Comparison of ENCODE assay signal across 1 cellular context in the genomic region with DNA sequence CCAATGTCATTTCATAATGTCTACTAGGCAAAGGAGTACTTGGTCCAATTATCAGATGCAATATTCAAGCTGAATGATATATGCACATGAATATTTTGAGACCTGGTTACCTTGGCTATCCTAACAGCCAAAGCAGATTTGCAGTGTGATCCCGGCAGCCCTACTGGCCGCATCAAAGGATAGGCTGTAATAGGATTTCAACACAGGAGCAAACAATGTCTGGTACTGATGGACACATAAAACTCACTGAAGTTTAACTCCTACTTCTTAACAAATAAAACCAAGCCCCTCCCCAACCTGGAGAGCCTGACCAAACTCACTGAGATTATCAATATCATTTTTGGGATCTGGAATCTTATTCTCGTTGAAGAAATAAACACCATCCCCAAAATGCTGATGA.
TF ChIP-seq lines count a peak whose summit lies in the region.

No MANE protein-coding gene starts in this region.

TF ChIP-seq in HepG2, 621 proteins besides CTCF, POLR2A, EP300 and RAD21 (continued from another document):
- TF ChIP-seq, protein P1, sequence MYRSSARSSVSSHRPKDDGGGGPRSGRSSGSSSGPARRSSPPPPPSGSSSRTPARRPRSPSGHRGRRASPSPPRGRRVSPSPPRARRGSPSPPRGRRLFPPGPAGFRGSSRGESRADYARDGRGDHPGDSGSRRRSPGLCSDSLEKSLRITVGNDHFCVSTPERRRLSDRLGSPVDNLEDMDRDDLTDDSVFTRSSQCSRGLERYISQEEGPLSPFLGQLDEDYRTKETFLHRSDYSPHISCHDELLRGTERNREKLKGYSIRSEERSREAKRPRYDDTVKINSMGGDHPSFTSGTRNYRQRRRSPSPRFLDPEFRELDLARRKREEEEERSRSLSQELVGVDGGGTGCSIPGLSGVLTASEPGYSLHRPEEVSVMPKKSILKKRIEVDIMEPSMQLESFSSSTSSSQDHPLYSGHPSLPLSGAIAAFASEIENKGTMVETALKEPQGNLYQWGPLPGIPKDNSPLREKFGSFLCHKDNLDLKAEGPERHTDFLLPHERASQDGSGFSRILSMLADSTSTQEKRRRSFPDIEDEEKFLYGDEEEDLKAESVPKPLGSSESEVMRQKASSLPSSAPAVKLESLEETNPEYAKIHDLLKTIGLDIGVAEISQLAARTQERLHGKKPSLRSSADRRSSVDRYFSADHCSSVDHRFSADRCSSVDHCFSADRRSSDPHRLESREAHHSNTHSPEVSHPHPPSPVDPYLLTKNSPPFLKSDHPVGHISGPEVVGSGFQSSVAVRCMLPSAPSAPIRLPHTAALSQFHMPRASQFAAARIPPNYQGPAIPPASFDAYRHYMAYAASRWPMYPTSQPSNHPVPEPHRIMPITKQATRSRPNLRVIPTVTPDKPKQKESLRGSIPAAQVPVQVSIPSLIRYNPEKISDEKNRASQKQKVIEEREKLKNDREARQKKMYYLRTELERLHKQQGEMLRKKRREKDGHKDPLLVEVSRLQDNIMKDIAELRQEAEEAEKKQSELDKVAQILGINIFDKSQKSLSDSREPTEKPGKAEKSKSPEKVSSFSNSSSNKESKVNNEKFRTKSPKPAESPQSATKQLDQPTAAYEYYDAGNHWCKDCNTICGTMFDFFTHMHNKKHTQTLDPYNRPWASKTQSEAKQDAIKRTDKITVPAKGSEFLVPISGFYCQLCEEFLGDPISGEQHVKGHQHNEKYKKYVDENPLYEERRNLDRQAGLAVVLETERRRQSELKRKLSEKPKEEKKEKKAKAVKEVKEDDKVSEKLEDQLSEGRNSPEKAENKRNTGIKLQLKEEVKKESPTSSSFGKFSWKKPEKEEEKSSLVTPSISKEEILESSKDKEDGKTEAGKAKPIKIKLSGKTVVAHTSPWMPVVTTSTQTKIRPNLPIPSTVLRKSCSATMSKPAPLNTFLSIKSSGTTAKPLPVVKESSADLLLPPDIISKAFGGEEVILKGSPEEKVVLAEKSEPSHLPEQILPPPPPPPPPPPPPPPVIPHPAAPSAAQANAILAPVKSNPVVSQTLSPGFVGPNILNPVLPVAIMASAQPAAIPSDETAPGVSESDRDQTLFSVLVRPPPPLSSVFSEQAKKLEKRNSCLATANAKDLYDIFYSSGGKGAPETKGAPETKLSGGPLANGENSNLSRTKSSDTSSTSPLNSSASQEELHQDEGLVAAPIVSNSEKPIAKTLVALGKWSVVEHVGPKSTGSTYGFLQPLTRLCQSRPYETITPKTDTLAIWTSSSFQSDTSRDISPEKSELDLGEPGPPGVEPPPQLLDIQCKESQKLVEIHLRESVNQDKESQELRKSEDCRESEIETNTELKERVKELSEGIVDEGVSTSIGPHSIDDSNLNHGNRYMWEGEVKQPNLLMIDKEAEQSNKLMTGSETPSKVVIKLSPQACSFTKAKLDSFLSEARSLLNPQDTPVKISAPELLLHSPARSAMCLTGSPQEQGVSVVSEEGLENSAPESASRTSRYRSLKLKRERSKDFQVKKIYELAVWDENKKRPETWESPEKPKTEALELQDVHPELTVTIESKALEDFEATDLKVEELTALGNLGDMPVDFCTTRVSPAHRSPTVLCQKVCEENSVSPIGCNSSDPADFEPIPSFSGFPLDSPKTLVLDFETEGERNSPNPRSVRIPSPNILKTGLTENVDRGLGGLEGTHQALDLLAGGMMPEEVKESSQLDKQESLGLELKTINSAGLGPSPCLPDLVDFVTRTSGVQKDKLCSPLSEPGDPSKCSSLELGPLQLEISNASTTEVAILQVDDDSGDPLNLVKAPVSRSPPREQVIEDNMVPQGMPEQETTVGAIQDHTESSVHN (CRISPR knock-in tag; IDR thresholded peaks at IDR 0.05): no peak
- TF ChIP-seq, protein P2, sequence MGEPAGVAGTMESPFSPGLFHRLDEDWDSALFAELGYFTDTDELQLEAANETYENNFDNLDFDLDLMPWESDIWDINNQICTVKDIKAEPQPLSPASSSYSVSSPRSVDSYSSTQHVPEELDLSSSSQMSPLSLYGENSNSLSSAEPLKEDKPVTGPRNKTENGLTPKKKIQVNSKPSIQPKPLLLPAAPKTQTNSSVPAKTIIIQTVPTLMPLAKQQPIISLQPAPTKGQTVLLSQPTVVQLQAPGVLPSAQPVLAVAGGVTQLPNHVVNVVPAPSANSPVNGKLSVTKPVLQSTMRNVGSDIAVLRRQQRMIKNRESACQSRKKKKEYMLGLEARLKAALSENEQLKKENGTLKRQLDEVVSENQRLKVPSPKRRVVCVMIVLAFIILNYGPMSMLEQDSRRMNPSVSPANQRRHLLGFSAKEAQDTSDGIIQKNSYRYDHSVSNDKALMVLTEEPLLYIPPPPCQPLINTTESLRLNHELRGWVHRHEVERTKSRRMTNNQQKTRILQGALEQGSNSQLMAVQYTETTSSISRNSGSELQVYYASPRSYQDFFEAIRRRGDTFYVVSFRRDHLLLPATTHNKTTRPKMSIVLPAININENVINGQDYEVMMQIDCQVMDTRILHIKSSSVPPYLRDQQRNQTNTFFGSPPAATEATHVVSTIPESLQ (CRISPR knock-in tag; conservative IDR thresholded peaks at IDR 0.05): no peak
- TF ChIP-seq RFXAP (CRISPR knock-in tag; IDR thresholded peaks at IDR 0.05; ENCODE audit: borderline replicate concordance) (no peak), ETV5 (CRISPR knock-in tag; IDR thresholded peaks at IDR 0.05; ENCODE audit: borderline replicate concordance) (no peak), KAT7 (CRISPR knock-in tag; IDR thresholded peaks at IDR 0.05; ENCODE audit: borderline replicate concordance) (no peak), PRPF4 (IDR thresholded peaks at IDR 0.05; ENCODE audit: low read depth, low read length, poor library complexity, severe bottlenecking) (no peak), CEBPB (IDR thresholded peaks at IDR 0.05; ENCODE audit: borderline replicate concordance, low read depth, low read length) (peak; percentile 39; the same call in 1 of the 2 replicates), ZNF816 (CRISPR knock-in tag; IDR thresholded peaks at IDR 0.05; ENCODE audit: borderline replicate concordance) (no peak), ZNF891 (CRISPR knock-in tag; IDR thresholded peaks at IDR 0.05) (no peak), XBP1 (CRISPR knock-in tag; IDR thresholded peaks at IDR 0.05) (no peak), ZNF724P (CRISPR knock-in tag; IDR thresholded peaks at IDR 0.05; ENCODE audit: borderline replicate concordance) (no peak), AGO2 (optimal IDR thresholded peaks at IDR 0.05; ENCODE audit: low read depth, low read length) (no peak), TAF1 (CRISPR knock-in tag; IDR thresholded peaks at IDR 0.05) (no peak), RXRB (CRISPR knock-in tag; IDR thresholded peaks at IDR 0.05; ENCODE audit: borderline replicate concordance) (no peak), ZNF781 (CRISPR knock-in tag; IDR thresholded peaks at IDR 0.05; ENCODE audit: borderline replicate concordance, not compliant biosample characterization) (no peak), ZNF24 (IDR thresholded peaks at IDR 0.05) (no peak), ZEB1 (IDR thresholded peaks at IDR 0.05; ENCODE audit: insufficient replicate concordance, low read depth) (no peak), TCF12 (IDR thresholded peaks at IDR 0.05) (no peak), TCF12 (CRISPR knock-in tag; IDR thresholded peaks at IDR 0.05) (no peak), HOXA7 (CRISPR knock-in tag; IDR thresholded peaks at IDR 0.05) (no peak), ZFP90 (CRISPR knock-in tag; IDR thresholded peaks at IDR 0.05; ENCODE audit: borderline replicate concordance) (no peak), MEF2D (CRISPR knock-in tag; IDR thresholded peaks at IDR 0.05) (no peak), HDAC6 (IDR thresholded peaks at IDR 0.05; ENCODE audit: low read depth, low read length) (no peak), ZNF12 (CRISPR knock-in tag; IDR thresholded peaks at IDR 0.05) (no peak), ONECUT2 (CRISPR knock-in tag; IDR thresholded peaks at IDR 0.05) (no peak), ZFX (CRISPR knock-in tag; IDR thresholded peaks at IDR 0.05; ENCODE audit: low read depth) (no peak), MTA3 (CRISPR knock-in tag; IDR thresholded peaks at IDR 0.05) (no peak), SOX13 (IDR thresholded peaks at IDR 0.05) (no peak), SOX13 (CRISPR knock-in tag; conservative IDR thresholded peaks at IDR 0.05 in 1 of 2, IDR thresholded peaks at IDR 0.05 in 1 of 2) (peak in 1 of 2 experiments; percentile 56; a peak in 1 of 4 replicates), ZNF235 (CRISPR knock-in tag; IDR thresholded peaks at IDR 0.05; ENCODE audit: borderline replicate concordance) (no peak), ZNF720 (CRISPR knock-in tag; IDR thresholded peaks at IDR 0.05) (no peak), RARA (CRISPR knock-in tag; IDR thresholded peaks at IDR 0.05) (no peak), ZNF143 (CRISPR knock-in tag; IDR thresholded peaks at IDR 0.05) (no peak), ZNF44 (CRISPR knock-in tag; IDR thresholded peaks at IDR 0.05) (no peak), HNRNPLL (IDR thresholded peaks at IDR 0.05; ENCODE audit: low read depth, low read length, poor library complexity, severe bottlenecking) (no peak)
- TF ChIP-seq, protein P3, sequence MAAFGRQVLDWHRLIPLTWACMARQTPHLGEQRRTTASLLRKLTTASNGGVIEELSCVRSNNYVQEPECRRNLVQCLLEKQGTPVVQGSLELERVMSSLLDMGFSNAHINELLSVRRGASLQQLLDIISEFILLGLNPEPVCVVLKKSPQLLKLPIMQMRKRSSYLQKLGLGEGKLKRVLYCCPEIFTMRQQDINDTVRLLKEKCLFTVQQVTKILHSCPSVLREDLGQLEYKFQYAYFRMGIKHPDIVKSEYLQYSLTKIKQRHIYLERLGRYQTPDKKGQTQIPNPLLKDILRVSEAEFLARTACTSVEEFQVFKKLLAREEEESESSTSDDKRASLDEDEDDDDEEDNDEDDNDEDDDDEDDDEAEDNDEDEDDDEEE (CRISPR knock-in tag; IDR thresholded peaks at IDR 0.05): no peak
- TF ChIP-seq, protein P4, sequence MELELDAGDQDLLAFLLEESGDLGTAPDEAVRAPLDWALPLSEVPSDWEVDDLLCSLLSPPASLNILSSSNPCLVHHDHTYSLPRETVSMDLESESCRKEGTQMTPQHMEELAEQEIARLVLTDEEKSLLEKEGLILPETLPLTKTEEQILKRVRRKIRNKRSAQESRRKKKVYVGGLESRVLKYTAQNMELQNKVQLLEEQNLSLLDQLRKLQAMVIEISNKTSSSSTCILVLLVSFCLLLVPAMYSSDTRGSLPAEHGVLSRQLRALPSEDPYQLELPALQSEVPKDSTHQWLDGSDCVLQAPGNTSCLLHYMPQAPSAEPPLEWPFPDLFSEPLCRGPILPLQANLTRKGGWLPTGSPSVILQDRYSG (CRISPR knock-in tag; IDR thresholded peaks at IDR 0.05): no peak
- TF ChIP-seq, protein P5, sequence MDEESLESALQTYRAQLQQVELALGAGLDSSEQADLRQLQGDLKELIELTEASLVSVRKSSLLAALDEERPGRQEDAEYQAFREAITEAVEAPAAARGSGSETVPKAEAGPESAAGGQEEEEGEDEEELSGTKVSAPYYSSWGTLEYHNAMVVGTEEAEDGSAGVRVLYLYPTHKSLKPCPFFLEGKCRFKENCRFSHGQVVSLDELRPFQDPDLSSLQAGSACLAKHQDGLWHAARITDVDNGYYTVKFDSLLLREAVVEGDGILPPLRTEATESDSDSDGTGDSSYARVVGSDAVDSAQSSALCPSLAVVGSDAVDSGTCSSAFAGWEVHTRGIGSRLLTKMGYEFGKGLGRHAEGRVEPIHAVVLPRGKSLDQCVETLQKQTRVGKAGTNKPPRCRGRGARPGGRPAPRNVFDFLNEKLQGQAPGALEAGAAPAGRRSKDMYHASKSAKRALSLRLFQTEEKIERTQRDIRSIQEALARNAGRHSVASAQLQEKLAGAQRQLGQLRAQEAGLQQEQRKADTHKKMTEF (CRISPR knock-in tag; IDR thresholded peaks at IDR 0.05): no peak
- TF ChIP-seq, protein P6, sequence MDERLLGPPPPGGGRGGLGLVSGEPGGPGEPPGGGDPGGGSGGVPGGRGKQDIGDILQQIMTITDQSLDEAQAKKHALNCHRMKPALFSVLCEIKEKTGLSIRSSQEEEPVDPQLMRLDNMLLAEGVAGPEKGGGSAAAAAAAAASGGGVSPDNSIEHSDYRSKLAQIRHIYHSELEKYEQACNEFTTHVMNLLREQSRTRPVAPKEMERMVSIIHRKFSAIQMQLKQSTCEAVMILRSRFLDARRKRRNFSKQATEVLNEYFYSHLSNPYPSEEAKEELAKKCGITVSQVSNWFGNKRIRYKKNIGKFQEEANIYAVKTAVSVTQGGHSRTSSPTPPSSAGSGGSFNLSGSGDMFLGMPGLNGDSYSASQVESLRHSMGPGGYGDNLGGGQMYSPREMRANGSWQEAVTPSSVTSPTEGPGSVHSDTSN (CRISPR knock-in tag; IDR thresholded peaks at IDR 0.05): no peak
